ENCODE assay signal across 18 cellular contexts in the genomic region with DNA sequence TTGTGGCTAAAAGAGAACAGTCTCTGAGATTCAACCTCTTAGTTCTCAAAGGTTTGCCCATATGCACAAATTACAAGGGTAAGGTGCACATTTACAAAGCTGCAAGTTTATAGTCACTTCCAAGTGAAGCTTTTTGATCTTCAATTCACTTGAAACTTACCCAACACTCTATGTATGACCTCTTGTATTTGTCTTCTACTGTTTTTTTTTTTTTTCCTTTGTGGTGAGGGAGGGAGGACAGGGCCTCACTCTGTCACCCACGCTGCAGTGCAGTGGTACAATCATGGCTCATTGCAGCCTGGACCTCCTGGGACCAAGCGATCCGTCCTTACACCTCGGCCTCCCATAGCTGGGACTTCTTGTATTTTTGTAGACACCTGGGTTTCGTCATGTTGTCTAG. TPM values are rescaled to one million over a fixed set of nuclear protein-coding genes. Genes with fewer than 3 reads are reported as not detected.
DNase-seq lines count a peak whose midpoint lies in the region; ATAC-seq, FAIRE-seq and TF ChIP-seq lines count a peak whose summit lies in the region.
"Had no signal": no experiment of that assay in that cellular context is flagged by ENCODE, and none has a peak within 500 bp of the region (broad histone marks: within the 10 kb centered on the region; RNA-seq: fewer than 3 reads in every experiment).

No MANE protein-coding gene starts in this region.

- DNase-seq in MCF 10A (ENCODE audit: unreplicated experiment) (no peak), mammary epithelial cell (no peak), K562 (ENCODE audit: extremely low read depth in 1 of 4, low spot score in 3 of 4) (no peak), upper lobe of right lung (no peak)
- DNase-seq in naive thymus-derived CD8-positive, alpha-beta T cell: no peak
- DNase-seq in activated CD8-positive, alpha-beta memory T cell treated with anti-CD3 and anti-CD28 coated beads, Interleukin-2, amount 10 ng/mL, durations not matched to agents 7 days and 5 days: no peak
- DNase-seq in effector CD8-positive, alpha-beta T cell (lab: John Stamatoyannopoulos, UW): no peak
- DNase-seq in stimulated activated CD4-positive, alpha-beta T cell treated with anti-CD3 and anti-CD28 coated beads, Interleukin-4, amount 100 ng/mL, for 1 hour: no peak
- DNase-seq: ACHN; activated CD8-positive, alpha-beta T cell treated with anti-CD3 and anti-CD28 coated beads, Interleukin-2, amount 10 ng/mL, durations not matched to agents 7 days and 5 days; activated gamma-delta T cell treated with Interleukin-2 at 50 U/mL for 16 hours; brain microvascular endothelial cell; H9; Kasumi-1; NCI-H2081 treated with DMSO at 0.1 percent for 48 hours; SIG-M5; stimulated activated naive CD4-positive, alpha-beta T cell treated with Interleukin-2 at 50 U/mL for 16 hours had no signal

- dilution Hi-C loops in mammary epithelial cell (cut with HindIII; ENCODE audit: low sequenced_read_pairs): no loop called here

- no peak for FAIRE-seq in K562 (lab: Jason Lieb, UNC)
- FAIRE-seq: endothelial cell of umbilical vein had no signal

- no peaks in the 10 kb centered on the region for H3K9me3 ChIP-seq in mammary epithelial cell (replicated peaks; ENCODE audit: insufficient read depth, low read length)
- no peaks in the 10 kb centered on the region for H3K9me3 ChIP-seq in K562 (replicated peaks; ENCODE audit: control insufficient read depth, insufficient read depth, low read depth, low read length)
- no peaks in the 10 kb centered on the region for H3K9me3 ChIP-seq in upper lobe of right lung

- no peak for TF ChIP-seq EP300 in K562 (IDR thresholded peaks at IDR 0.05; ENCODE audit: low read length)

- no peak overlapping the region for H3K4me3 ChIP-seq in mammary epithelial cell (replicated peaks in 1 of 3; ENCODE audit: insufficient read depth in 1 of 3, low read depth in 2 of 3, low read length in 3 of 3)
- no peak overlapping the region for H3K4me3 ChIP-seq in K562
- H3K4me3 ChIP-seq in upper lobe of right lung: no peak overlapping the region

- no peak for TF ChIP-seq POLR2A in K562 (conservative IDR thresholded peaks at IDR 0.05)

- no peak overlapping the region for H3K27ac ChIP-seq in mammary epithelial cell (ENCODE audit: insufficient read depth, low read depth, low read length)
- H3K27ac ChIP-seq in K562 (ENCODE audit: extremely low read depth, low read depth, low read length): no peak overlapping the region
- H3K27ac ChIP-seq in upper lobe of right lung: peak overlapping the region; percentile 25
- H3K27ac ChIP-seq: brain microvascular endothelial cell had no signal

- in situ Hi-C loops in mammary epithelial cell (cut with MboI; ENCODE audit: low sequenced_read_pairs in 2 of 2) (loop anchor here in 1 of 2 donors (25.0 kb wide), 2 partner anchors 106 to 831 kb away; a partner anchor contains a TSS), K562 (cut with MboI) (no loop called here)

- peaks cover 26% of the 10 kb centered on the region for H3K4me1 ChIP-seq in mammary epithelial cell (ENCODE audit: insufficient read depth, low read length)
- H3K4me1 ChIP-seq in K562 (replicated peaks in 1 of 2; ENCODE audit: control insufficient read depth in 2 of 2, insufficient read depth in 2 of 2, low read length in 2 of 2): peaks cover 8 to 29% of the 10 kb centered on the region in 2 experiments
- H3K4me1 ChIP-seq in upper lobe of right lung: peaks cover 23% of the 10 kb centered on the region

- CTCF ChIA-PET in MCF 10A (lab: Yijun Ruan, JAX): interaction anchor here (0.5 to 4.4 kb wide), 10 partner anchors 12 to 560 kb away, joined by 3 to 25 read pairs (median 4); no protein-coding TSS in a partner anchor
- CTCF ChIA-PET in mammary epithelial cell (lab: Charles Lee; ENCODE audit: low non-redundant PET): no interaction called here
- CTCF ChIA-PET in K562 (lab: Yijun Ruan, JAX; ENCODE audit: low intra/inter-chr PET ratio): no interaction called here
- CTCF ChIA-PET in activated CD8-positive, alpha-beta memory T cell treated with anti-CD3 and anti-CD28 coated beads, Interleukin-2, amount 10 ng/mL, durations not matched to agents 7 days and 5 days (lab: Charles Lee): interaction anchor here (0.9 to 1.4 kb wide), 2 partner anchors 9 to 280 kb away, joined by 3 to 4 read pairs; no protein-coding TSS in a partner anchor

- H3K4me1 Mint-ChIP-seq in MCF 10A (ENCODE audit: insufficient read depth, unreplicated experiment): peaks cover 28% of the 10 kb centered on the region
- H3K4me1 Mint-ChIP-seq in naive thymus-derived CD8-positive, alpha-beta T cell: peaks cover 0 to 15% (median 4%) of the 10 kb centered on the region in 4 donors
- peaks cover 12% of the 10 kb centered on the region for H3K4me1 Mint-ChIP-seq in activated CD8-positive, alpha-beta memory T cell treated with anti-CD3 and anti-CD28 coated beads, Interleukin-2, amount 10 ng/mL, durations not matched to agents 7 days and 5 days

- BruUV-seq in MCF 10A (replicated peaks; lab: Mats Ljungman, UMichigan) (no TSS peak), mammary epithelial cell (replicated peaks; lab: Mats Ljungman, UMichigan) (no TSS peak), K562 (replicated peaks; lab: Mats Ljungman, UMichigan) (no TSS peak)

- TF ChIP-seq CTCF in MCF 10A (IDR thresholded peaks at IDR 0.05; ENCODE audit: unreplicated experiment): no peak
- TF ChIP-seq CTCF in mammary epithelial cell (conservative IDR thresholded peaks at IDR 0.05 in 1 of 2, IDR thresholded peaks at IDR 0.05 in 1 of 2; ENCODE audit: extremely low read depth in 1 of 2, insufficient read depth in 1 of 2, low read depth in 1 of 2, low read length in 2 of 2): no peak
- no peak for TF ChIP-seq CTCF in K562 (IDR thresholded peaks at IDR 0.05 in 2 of 3, conservative IDR thresholded peaks at IDR 0.05 in 1 of 3; ENCODE audit: insufficient read depth in 2 of 3, low read depth in 1 of 3, low read length in 3 of 3)
- no peak for TF ChIP-seq CTCF in upper lobe of right lung (IDR thresholded peaks at IDR 0.05)

- H3K27me3 Mint-ChIP-seq in MCF 10A (ENCODE audit: insufficient read depth, unreplicated experiment): no peaks in the 10 kb centered on the region
- H3K27me3 Mint-ChIP-seq in naive thymus-derived CD8-positive, alpha-beta T cell: peaks cover 0 to 7% (median 0%) of the 10 kb centered on the region in 5 donors
- H3K27me3 Mint-ChIP-seq in activated CD8-positive, alpha-beta memory T cell treated with anti-CD3 and anti-CD28 coated beads, Interleukin-2, amount 10 ng/mL, durations not matched to agents 7 days and 5 days: peaks cover 22% of the 10 kb centered on the region

- no peak for ATAC-seq in K562
- ATAC-seq in naive thymus-derived CD8-positive, alpha-beta T cell: no peak
- no peak for ATAC-seq in upper lobe of right lung
- ATAC-seq in activated CD8-positive, alpha-beta memory T cell treated with anti-CD3 and anti-CD28 coated beads, Interleukin-2, amount 10 ng/mL, durations not matched to agents 7 days and 5 days: no peak
- ATAC-seq: activated CD8-positive, alpha-beta T cell treated with anti-CD3 and anti-CD28 coated beads, Interleukin-2, amount 10 ng/mL, durations not matched to agents 7 days and 5 days had no signal

- 93% methylated on average over 5 of the region's 5 CpGs for WGBS in mammary epithelial cell (ENCODE audit: low coverage, missing lambda C conversion rate)
- WGBS in K562 (ENCODE audit: insufficient coverage, low coverage, missing lambda C conversion rate): 89% methylated on average over 5 of the region's 5 CpGs

- no peaks in the 10 kb centered on the region for H3K27me3 ChIP-seq in mammary epithelial cell (ENCODE audit: insufficient read depth, low read length)
- H3K27me3 ChIP-seq in K562 (ENCODE audit: control insufficient read depth in 2 of 2, insufficient read depth in 2 of 2, low read length in 2 of 2): no peaks in the 10 kb centered on the region
- H3K27me3 ChIP-seq in upper lobe of right lung: no peaks in the 10 kb centered on the region
- H3K27me3 ChIP-seq: brain microvascular endothelial cell had no signal

- peak overlapping the region; percentile 90 for H3K4me3 Mint-ChIP-seq in MCF 10A (ENCODE audit: unreplicated experiment)
- peak overlapping the region in 7 of 10 donors; percentile 18 to 97 (median 93) for H3K4me3 Mint-ChIP-seq in naive thymus-derived CD8-positive, alpha-beta T cell
- no peak overlapping the region for H3K4me3 Mint-ChIP-seq in activated CD8-positive, alpha-beta memory T cell treated with anti-CD3 and anti-CD28 coated beads, Interleukin-2, amount 10 ng/mL, durations not matched to agents 7 days and 5 days

- H3K36me3 ChIP-seq in mammary epithelial cell (ENCODE audit: insufficient read depth, low read length) (no peaks in the 10 kb centered on the region), K562 (ENCODE audit: control insufficient read depth, insufficient read depth, low read length) (no peaks in the 10 kb centered on the region), upper lobe of right lung (no peaks in the 10 kb centered on the region)
- H3K36me3 ChIP-seq: brain microvascular endothelial cell had no signal

- H3K9me3 Mint-ChIP-seq in MCF 10A (ENCODE audit: unreplicated experiment): no peaks in the 10 kb centered on the region
- no peaks in the 10 kb centered on the region for H3K9me3 Mint-ChIP-seq in naive thymus-derived CD8-positive, alpha-beta T cell
- H3K9me3 Mint-ChIP-seq in activated CD8-positive, alpha-beta memory T cell treated with anti-CD3 and anti-CD28 coated beads, Interleukin-2, amount 10 ng/mL, durations not matched to agents 7 days and 5 days (ENCODE audit: low read depth): no peaks in the 10 kb centered on the region
- H3K9me3 Mint-ChIP-seq: H9 had no signal

- peak overlapping the region; percentile 91 for H3K27ac Mint-ChIP-seq in MCF 10A (ENCODE audit: low read depth, unreplicated experiment)
- peak overlapping the region in 2 of 10 donors; percentile 53 to 69 for H3K27ac Mint-ChIP-seq in naive thymus-derived CD8-positive, alpha-beta T cell
- H3K27ac Mint-ChIP-seq in activated CD8-positive, alpha-beta memory T cell treated with anti-CD3 and anti-CD28 coated beads, Interleukin-2, amount 10 ng/mL, durations not matched to agents 7 days and 5 days: no peak overlapping the region
- H3K27ac Mint-ChIP-seq: activated CD8-positive, alpha-beta T cell treated with anti-CD3 and anti-CD28 coated beads, Interleukin-2, amount 10 ng/mL, durations not matched to agents 7 days and 5 days; H9 had no signal

- POLR2A ChIA-PET in MCF 10A (lab: Yijun Ruan, JAX): interaction anchor here (0.9 to 8.5 kb wide), 16 partner anchors 8 to 537 kb away, joined by 3 to 164 read pairs (median 8); a partner anchor contains a TSS
- POLR2A ChIA-PET in K562 (lab: Yijun Ruan, JAX): interaction anchor here (1.5 to 2.9 kb wide), 2 partner anchors 11 to 301 kb away, joined by 3 to 17 read pairs; no protein-coding TSS in a partner anchor
- POLR2A ChIA-PET in naive thymus-derived CD8-positive, alpha-beta T cell (lab: Charles Lee): interaction anchor here (0.6 to 0.8 kb wide), 3 partner anchors 12 to 705 kb away, joined by 3 read pairs; no protein-coding TSS in a partner anchor

- H3K9ac ChIP-seq in mammary epithelial cell (ENCODE audit: insufficient read depth, low read length): no peak overlapping the region
- H3K9ac ChIP-seq in K562 (ENCODE audit: insufficient read depth in 1 of 2, low read depth in 2 of 2, low read length in 2 of 2): no peak overlapping the region

- intact Hi-C loops in MCF 10A (cut with micrococcal nuclease) (no loop called here), mammary epithelial cell (cut with micrococcal nuclease) (loop anchor here (5.0 kb wide), 1 partner anchor 336 kb away; no protein-coding TSS in a partner anchor), K562 (cut with micrococcal nuclease) (loop anchor here (5.0 kb wide), 2 partner anchors 281 to 516 kb away; no protein-coding TSS in a partner anchor), upper lobe of right lung (cut with DNase I) (loop anchor here (10.0 kb wide), 1 partner anchor 229 kb away; no protein-coding TSS in a partner anchor)

- peaks cover 7% of the 10 kb centered on the region for H3K36me3 Mint-ChIP-seq in MCF 10A (ENCODE audit: insufficient read depth, unreplicated experiment)
- no peaks in the 10 kb centered on the region for H3K36me3 Mint-ChIP-seq in naive thymus-derived CD8-positive, alpha-beta T cell
- no peaks in the 10 kb centered on the region for H3K36me3 Mint-ChIP-seq in activated CD8-positive, alpha-beta memory T cell treated with anti-CD3 and anti-CD28 coated beads, Interleukin-2, amount 10 ng/mL, durations not matched to agents 7 days and 5 days

- H3K4me2 ChIP-seq in mammary epithelial cell (ENCODE audit: insufficient read depth, low read depth, low read length): no peak overlapping the region
- no peak overlapping the region for H3K4me2 ChIP-seq in K562 (ENCODE audit: insufficient read depth, low read length)

- H3K9me1 ChIP-seq in K562 (ENCODE audit: control insufficient read depth, insufficient read depth, low read length): no peaks in the 10 kb centered on the region

- H4K20me1 ChIP-seq in mammary epithelial cell (ENCODE audit: insufficient read depth, low read length) (no peaks in the 10 kb centered on the region), K562 (replicated peaks; ENCODE audit: control insufficient read depth, insufficient read depth, low read length) (no peaks in the 10 kb centered on the region)

- H3K79me2 ChIP-seq in mammary epithelial cell (ENCODE audit: insufficient read depth, low read length) (peaks cover 9% of the 10 kb centered on the region), K562 (ENCODE audit: control insufficient read depth, insufficient read depth, low read length) (0 out of 3 replicates have a peak, but pooled peaks cover 4% of the 10 kb centered on the region)

- H2AFZ ChIP-seq in mammary epithelial cell (ENCODE audit: low read depth, low read length) (no peak overlapping the region), K562 (ENCODE audit: low read depth, low read length) (no peak overlapping the region)

- TF ChIP-seq RAD21 in K562 (CRISPR knock-in tag; conservative IDR thresholded peaks at IDR 0.05 in 1 of 2, IDR thresholded peaks at IDR 0.05 in 1 of 2): no peak

RNA-seq across cellular contexts. Expression of a gene that starts 4.5 kb away (rescaled TPM):
- total RNA-seq in MCF 10A (2022): 51.9 and 53.0 TPM in 2 replicates
- total RNA-seq in mammary epithelial cell: 10 to 100 TPM; 31.2 to 53.5 TPM
- polyA plus RNA-seq in mammary epithelial cell: 23.3 TPM
- polyA minus RNA-seq in mammary epithelial cell: 73.1 TPM
- 9.3 and 13.8 TPM in 2 replicates for total RNA-seq in K562 (2011; cell fraction: chromatin; rRNA removed; ENCODE audit: low replicate concordance)
- 7.5 and 7.6 TPM in 2 replicates for total RNA-seq in K562 (2011; cell fraction: nucleolus; rRNA removed)
- 7.3 and 7.9 TPM in 2 replicates for total RNA-seq in K562 (2011; cell fraction: nucleoplasm; rRNA removed)
- total RNA-seq in K562 (2014; rRNA removed): 6.0 and 7.3 TPM in 2 replicates
- total RNA-seq in K562 (2014; rRNA removed; fragmentation: Illumina TruSeq; extraction: Trizol): 6.8 and 8.9 TPM in 2 replicates
- 5.2 and 5.3 TPM in 2 replicates for total RNA-seq in K562 (2015; rRNA removed; fragmentation: Illumina TruSeq; extraction: Trizol)
- total RNA-seq in K562 (2021): 10.6 and 14.6 TPM in 2 replicates
- polyA plus RNA-seq in K562 (2011; rRNA removed): 5.8 and 8.4 TPM in 2 replicates
- polyA plus RNA-seq in K562 (2011; cell fraction: cytosol; rRNA removed): 8.5 and 8.7 TPM in 2 replicates
- 5.1 and 6.3 TPM in 2 replicates for polyA plus RNA-seq in K562 (2011; cell fraction: nucleus; rRNA removed)
- 7.3 and 9.4 TPM in 2 replicates for polyA plus RNA-seq in K562 (2012)
- polyA plus RNA-seq in K562 (2014; fragmentation: Illumina TruSeq; extraction: Trizol): 9.4 and 11.0 TPM in 2 replicates
- 1 to 10 TPM; 3.0 to 4.7 TPM for polyA plus RNA-seq in K562 (2014; fragmentation: Nextera tagmentation; extraction: Ambion mirVana)
- 5.2 and 6.4 TPM in 2 replicates for polyA plus RNA-seq in K562 (2014; rRNA removed)
- polyA minus RNA-seq in K562 (2011; rRNA and poly(A)+ RNA removed): 23.3 and 23.7 TPM in 2 replicates
- polyA minus RNA-seq in K562 (2011; cell fraction: cytosol; rRNA and poly(A)+ RNA removed): 12.4 and 15.8 TPM in 2 replicates
- polyA minus RNA-seq in K562 (2011; cell fraction: nucleus; rRNA and poly(A)+ RNA removed): 8.8 and 12.3 TPM in 2 replicates
- total RNA-seq in naive thymus-derived CD8-positive, alpha-beta T cell: 10 to 100 TPM; 23.2 to 24.4 TPM
- polyA plus RNA-seq in naive thymus-derived CD8-positive, alpha-beta T cell: 10 to 100 TPM; 14.5 to 18.6 (median 14.7) TPM
- 73.6 TPM for total RNA-seq in upper lobe of right lung
- 10 to 100 TPM; 13.4 to 14.7 TPM for total RNA-seq in activated CD8-positive, alpha-beta memory T cell treated with anti-CD3 and anti-CD28 coated beads, Interleukin-2, amount 10 ng/mL, durations not matched to agents 7 days and 5 days

Comparison
In these comparisons a context has a peak if more than half of its experiments do, and no peak if none do; other contexts are left out.
1. CTCF ChIA-PET loops: an anchor here in MCF 10A (0.5 to 4.4 kb wide) and activated CD8-positive, alpha-beta memory T cell treated with anti-CD3 and anti-CD28 coated beads, Interleukin-2, amount 10 ng/mL, durations not matched to agents 7 days and 5 days (0.9 to 1.4 kb wide); none called in mammary epithelial cell and K562.